In the genomic region with DNA sequence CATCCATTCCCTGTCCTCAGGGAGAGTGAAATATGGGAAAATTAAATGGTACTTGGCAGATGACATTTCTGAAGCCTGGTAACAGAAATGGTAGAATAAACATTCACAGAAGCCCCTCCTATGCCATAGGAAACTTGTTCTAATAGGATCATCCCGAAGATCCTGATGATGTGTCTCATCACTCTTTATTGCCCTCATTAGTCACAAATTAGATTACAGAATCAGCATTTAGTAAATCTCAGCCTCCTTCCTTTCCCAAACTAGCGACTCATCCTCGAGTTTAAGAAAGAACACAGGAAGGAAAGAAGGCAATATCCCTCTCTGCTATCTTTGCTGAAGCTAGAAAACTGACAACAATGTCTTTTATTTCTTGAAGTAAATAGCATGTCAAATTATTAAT, we compare ENCODE assay signal across 30 cellular contexts.
DNase-seq lines count a peak whose midpoint lies in the region; ATAC-seq, FAIRE-seq and TF ChIP-seq lines count a peak whose summit lies in the region.
"Had no signal": no experiment of that assay in that cellular context is flagged by ENCODE, and none has a peak within 500 bp of the region (broad histone marks: within the 10 kb centered on the region; RNA-seq: fewer than 3 reads in every experiment).

No MANE protein-coding gene starts in this region.

- H3K9me3 ChIP-seq in HepG2 (ENCODE audit: low read length), result no peaks in the 10 kb centered on the region
- H3K9me3 ChIP-seq: adrenal gland, transverse colon had no signal

- TF ChIP-seq RAD21 in HepG2 (CRISPR knock-in tag; IDR thresholded peaks at IDR 0.05), result no peak

- TF ChIP-seq EP300 in HepG2 (IDR thresholded peaks at IDR 0.05; ENCODE audit: low read depth in 2 of 2, low read length in 2 of 2), result no peak
- TF ChIP-seq EP300 in HepG2 (CRISPR knock-in tag; IDR thresholded peaks at IDR 0.05; ENCODE audit: borderline replicate concordance), result no peak

- peak overlapping the region; percentile 6 for H3K27ac Mint-ChIP-seq in stimulated activated effector memory CD8-positive, alpha-beta T cell treated with anti-CD3 and anti-CD28 coated beads, Interleukin-12 subunit alpha, Interleukin-12 subunit beta, amount 100 ng/mL, for 72 hours
- H3K27ac Mint-ChIP-seq: B cell; endodermal cell; stimulated activated naive CD8-positive, alpha-beta T cell treated with anti-CD3 and anti-CD28 coated beads, Interleukin-15, amount 100 ng/mL, for 72 hours had no signal

- H3K4me3 ChIP-seq in epithelial cell of esophagus (ENCODE audit: low read length) (no peak overlapping the region), HepG2 (replicated peaks in 1 of 3; ENCODE audit: insufficient read depth in 1 of 3, low read depth in 2 of 3, low read length in 3 of 3) (no peak overlapping the region)
- H3K4me3 ChIP-seq: adrenal gland, cardiac muscle cell, coronary artery, lung, SK-N-MC, transverse colon had no signal

- H3K4me1 ChIP-seq in HepG2 (ENCODE audit: insufficient read depth, low read length), result no peaks in the 10 kb centered on the region
- H3K4me1 ChIP-seq: transverse colon had no signal

- TF ChIP-seq POLR2A in HepG2 (IDR thresholded peaks at IDR 0.05; ENCODE audit: insufficient read depth in 1 of 2, low read depth in 2 of 2, low read length in 2 of 2), result no peak

- H3K4me3 Mint-ChIP-seq in stimulated activated effector memory CD8-positive, alpha-beta T cell treated with anti-CD3 and anti-CD28 coated beads, Interleukin-12 subunit alpha, Interleukin-12 subunit beta, amount 100 ng/mL, for 72 hours, result no peak overlapping the region
- H3K4me3 Mint-ChIP-seq: activated T-cell treated with anti-CD3 and anti-CD28 coated beads, Interleukin-2, amount 50 U/mL, for 4 hours; B cell; endodermal cell; neural crest cell; stimulated activated naive CD8-positive, alpha-beta T cell treated with anti-CD3 and anti-CD28 coated beads, Interleukin-15, amount 100 ng/mL, for 72 hours had no signal

- no peak overlapping the region for H3K27ac ChIP-seq in HepG2 (ENCODE audit: extremely low read length, insufficient read depth, low read length)
- H3K27ac ChIP-seq: adrenal gland, cardiac muscle cell, coronary artery, RWPE1, transverse colon had no signal

- peaks cover 7% of the 10 kb centered on the region for H3K9me3 Mint-ChIP-seq in stimulated activated effector memory CD8-positive, alpha-beta T cell treated with anti-CD3 and anti-CD28 coated beads, Interleukin-12 subunit alpha, Interleukin-12 subunit beta, amount 100 ng/mL, for 72 hours
- H3K9me3 Mint-ChIP-seq: endodermal cell had no signal

- under 1% methylated on average over 3 of the region's 3 CpGs for WGBS in HepG2 (ENCODE audit: low lambda C conversion rate)

- peaks cover 0 to 6% of the 10 kb centered on the region in 2 experiments; a peak in 1 of 5 replicates for H3K27me3 ChIP-seq in HepG2 (ENCODE audit: control insufficient read depth in 1 of 2, insufficient read depth in 2 of 2, low read length in 2 of 2)
- H3K27me3 ChIP-seq: adrenal gland, cardiac muscle cell, transverse colon had no signal

- POLR2A ChIA-PET in HepG2 (lab: Yijun Ruan, JAX) (no interaction called here), GM10248 (lab: Yijun Ruan, JAX) (no interaction called here)

- CTCF ChIA-PET in HepG2 (lab: Yijun Ruan, JAX; ENCODE audit: low intra/inter-chr PET ratio, low total read pairs), result no interaction called here
- CTCF ChIA-PET in GM10248 (lab: Yijun Ruan, JAX), result no interaction called here

- H3K9ac ChIP-seq in HepG2 (ENCODE audit: insufficient read depth, low read depth, low read length), result no peak overlapping the region

- intact Hi-C loops in HepG2 (cut with micrococcal nuclease; ENCODE audit: unreplicated experiment), result no loop called here

- ATAC-seq in stimulated activated effector memory CD8-positive, alpha-beta T cell treated with anti-CD3 and anti-CD28 coated beads, Interleukin-12 subunit alpha, Interleukin-12 subunit beta, amount 100 ng/mL, for 72 hours, result no peak
- ATAC-seq in HepG2, result no peak
- ATAC-seq: activated T-cell treated with anti-CD3 and anti-CD28 coated beads, Interleukin-2, amount 50 U/mL, for 4 hours; sciatic nerve; stimulated activated naive CD8-positive, alpha-beta T cell treated with anti-CD3 and anti-CD28 coated beads, Interleukin-15, amount 100 ng/mL, for 72 hours had no signal

- DNase-seq in GM03348 (ENCODE audit: low spot score) (peak; percentile 21), M059J (ENCODE audit: low read depth) (peak; percentile 79), epithelial cell of esophagus (ENCODE audit: low read depth) (peak; percentile 46), HepG2 (ENCODE audit: low spot score) (no peak), GM10248 (ENCODE audit: extremely low spot score) (no peak), activated gamma-delta T cell treated with Interleukin-2 at 50 U/mL for 16 hours (no peak)
- DNase-seq in stimulated activated effector memory CD8-positive, alpha-beta T cell treated with anti-CD3 and anti-CD28 coated beads, Interleukin-12 subunit alpha, Interleukin-12 subunit beta, amount 100 ng/mL, for 72 hours (ENCODE audit: low spot score in 2 of 2), result no peak
- DNase-seq: activated CD4-positive, alpha-beta T cell treated with anti-CD3 and anti-CD28 coated beads for 4 hours; activated naive CD4-positive, alpha-beta T cell treated with Interleukin-2 at 50 U/mL for 16 hours; activated T-cell treated with anti-CD3 and anti-CD28 coated beads, Interleukin-2, amount 50 U/mL, for 4 hours; adrenal gland; COR-L47; DMS79 treated with DMSO at 0.1 percent for 48 hours; endodermal cell; glutamatergic neuron; kidney glomerular epithelial cell; NCI-H187; NCI-H526 treated with DMSO at 0.1 percent for 48 hours; stimulated activated CD4-positive, alpha-beta T cell treated with anti-CD3 and anti-CD28 coated beads, Interleukin-15, amount 100 ng/mL, for 24 hours; stimulated activated naive CD8-positive, alpha-beta T cell treated with anti-CD3 and anti-CD28 coated beads, Interleukin-15, amount 100 ng/mL, for 72 hours; T-helper 2 cell; transverse colon had no signal

- in situ Hi-C loops in HepG2 (cut with HindIII; ENCODE audit: extremely low pct_ligation_motif_present, low pct_unique_long_range_greater_than_20kb), result no loop called here

- H3K36me3 Mint-ChIP-seq in stimulated activated effector memory CD8-positive, alpha-beta T cell treated with anti-CD3 and anti-CD28 coated beads, Interleukin-12 subunit alpha, Interleukin-12 subunit beta, amount 100 ng/mL, for 72 hours, result peaks cover 5% of the 10 kb centered on the region

- H4K20me1 ChIP-seq in HepG2 (ENCODE audit: insufficient read depth, low read length), result no peaks in the 10 kb centered on the region

- no TSS peak for BruUV-seq in HepG2 (replicated peaks; lab: Mats Ljungman, UMichigan)

- peaks cover 53% of the 10 kb centered on the region for H3K4me1 Mint-ChIP-seq in stimulated activated effector memory CD8-positive, alpha-beta T cell treated with anti-CD3 and anti-CD28 coated beads, Interleukin-12 subunit alpha, Interleukin-12 subunit beta, amount 100 ng/mL, for 72 hours
- H3K4me1 Mint-ChIP-seq: endodermal cell, neural crest cell had no signal

- TF ChIP-seq CTCF in epithelial cell of esophagus (IDR thresholded peaks at IDR 0.05; ENCODE audit: insufficient read depth, low read depth, low read length, missing control alignments) (no peak), HepG2 (CRISPR knock-in tag; IDR thresholded peaks at IDR 0.05) (no peak), GM10248 (IDR thresholded peaks at IDR 0.05; ENCODE audit: control extremely low read depth, extremely low read depth, low read depth, missing control alignments) (no peak)

- no peak for FAIRE-seq in HepG2 (lab: Jason Lieb, UNC)

- H3K4me2 ChIP-seq in HepG2 (ENCODE audit: low read depth, low read length), result no peak overlapping the region

- no peaks in the 10 kb centered on the region for H3K79me2 ChIP-seq in HepG2 (ENCODE audit: insufficient read depth, low read length)

- no peaks in the 10 kb centered on the region for H3K36me3 ChIP-seq in HepG2 (replicated peaks in 1 of 2; ENCODE audit: control insufficient read depth in 1 of 2, insufficient read depth in 2 of 2, low read length in 2 of 2)
- H3K36me3 ChIP-seq: adrenal gland, cardiac muscle cell, transverse colon had no signal

- H2AFZ ChIP-seq in HepG2 (ENCODE audit: low read length), result no peak overlapping the region

TF ChIP-seq in HepG2, 621 proteins besides CTCF, POLR2A, EP300 and RAD21 (continues in another document):
- TF ChIP-seq, protein P1, sequence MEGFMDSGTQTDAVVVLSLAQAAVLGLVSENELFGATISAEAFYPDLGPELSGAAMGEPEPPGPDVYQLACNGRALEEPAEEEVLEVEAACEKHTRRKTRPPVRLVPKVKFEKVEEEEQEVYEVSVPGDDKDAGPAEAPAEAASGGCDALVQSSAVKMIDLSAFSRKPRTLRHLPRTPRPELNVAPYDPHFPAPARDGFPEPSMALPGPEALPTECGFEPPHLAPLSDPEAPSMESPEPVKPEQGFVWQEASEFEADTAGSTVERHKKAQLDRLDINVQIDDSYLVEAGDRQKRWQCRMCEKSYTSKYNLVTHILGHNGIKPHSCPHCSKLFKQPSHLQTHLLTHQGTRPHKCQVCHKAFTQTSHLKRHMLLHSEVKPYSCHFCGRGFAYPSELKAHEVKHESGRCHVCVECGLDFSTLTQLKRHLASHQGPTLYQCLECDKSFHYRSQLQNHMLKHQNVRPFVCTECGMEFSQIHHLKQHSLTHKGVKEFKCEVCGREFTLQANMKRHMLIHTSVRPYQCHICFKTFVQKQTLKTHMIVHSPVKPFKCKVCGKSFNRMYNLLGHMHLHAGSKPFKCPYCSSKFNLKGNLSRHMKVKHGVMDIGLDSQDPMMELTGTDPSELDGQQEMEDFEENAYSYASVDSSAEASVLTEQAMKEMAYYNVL (CRISPR knock-in tag; IDR thresholded peaks at IDR 0.05; ENCODE audit: borderline replicate concordance), result no peak
- TF ChIP-seq TRIM24 (CRISPR knock-in tag; IDR thresholded peaks at IDR 0.05) (no peak), ZNF530 (CRISPR knock-in tag; IDR thresholded peaks at IDR 0.05; ENCODE audit: low read depth) (no peak), ZNF556 (CRISPR knock-in tag; IDR thresholded peaks at IDR 0.05; ENCODE audit: borderline replicate concordance) (no peak), MYC (CRISPR knock-in tag; IDR thresholded peaks at IDR 0.05; ENCODE audit: borderline replicate concordance) (no peak), ZBTB1 (CRISPR knock-in tag; IDR thresholded peaks at IDR 0.05; ENCODE audit: borderline replicate concordance) (no peak), ZSCAN25 (CRISPR knock-in tag; IDR thresholded peaks at IDR 0.05) (no peak), ZBTB3 (CRISPR knock-in tag; IDR thresholded peaks at IDR 0.05; ENCODE audit: borderline replicate concordance, low read depth) (no peak), ZNF24 (IDR thresholded peaks at IDR 0.05) (no peak), NFE2L1 (CRISPR knock-in tag; IDR thresholded peaks at IDR 0.05; ENCODE audit: borderline replicate concordance) (no peak)

Comparison
In these comparisons a context has a peak if more than half of its experiments do, and no peak if none do; other contexts are left out.
1. DNase-seq: peak in GM03348 (single experiment), M059J (single experiment) and epithelial cell of esophagus (single experiment); none in stimulated activated effector memory CD8-positive, alpha-beta T cell treated with anti-CD3 and anti-CD28 coated beads, Interleukin-12 subunit alpha, Interleukin-12 subunit beta, amount 100 ng/mL, for 72 hours (0 of 2), HepG2 (single experiment), GM10248 (single experiment) and activated gamma-delta T cell treated with Interleukin-2 at 50 U/mL for 16 hours (single experiment).